In the genomic region with DNA sequence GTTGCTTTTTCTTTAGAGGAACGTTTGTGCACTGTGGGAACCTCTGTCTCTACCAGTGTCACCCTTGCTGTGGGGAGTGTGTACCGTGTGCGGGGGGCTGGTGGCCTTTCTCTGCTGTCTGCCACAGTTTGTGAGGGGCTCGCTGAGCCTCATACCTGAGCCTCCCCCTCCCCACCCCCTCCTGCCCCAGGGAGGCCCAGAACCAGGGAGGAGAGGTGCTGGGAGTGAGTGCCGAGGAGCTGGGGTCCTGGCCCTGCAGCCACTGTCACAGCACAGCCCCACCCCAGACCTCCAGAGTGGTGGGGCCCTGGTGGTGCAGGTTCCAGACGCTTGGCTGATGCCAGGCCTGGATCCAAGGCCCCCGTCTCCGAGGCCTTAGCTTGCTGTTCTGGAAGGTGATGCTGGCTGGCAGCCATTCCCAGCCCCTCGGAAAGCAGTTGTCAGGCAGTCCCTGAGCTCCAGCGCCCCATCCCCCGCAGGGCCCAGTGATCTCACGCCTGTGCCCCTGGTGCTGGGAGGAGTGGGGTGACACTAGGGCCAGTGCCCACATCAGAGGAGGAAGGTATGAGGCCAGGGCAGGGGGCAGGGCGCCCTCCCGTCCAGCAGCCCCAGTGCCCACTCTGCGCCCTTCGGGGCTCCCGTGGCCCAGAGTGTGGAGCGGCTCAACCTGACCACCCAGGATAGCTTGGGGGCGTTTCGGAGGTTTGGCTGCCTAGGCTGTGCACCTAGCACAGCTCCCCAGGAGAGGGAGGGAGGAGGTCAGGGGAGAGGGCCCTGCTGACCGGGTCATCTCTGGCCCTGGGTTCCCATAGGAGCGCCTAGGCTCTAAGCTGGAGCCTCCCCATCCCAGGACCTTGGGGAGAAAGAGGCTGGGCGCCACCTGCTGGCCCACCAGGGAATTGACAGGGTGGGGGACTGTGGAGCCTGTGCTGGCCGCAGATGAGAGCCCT, we compare ENCODE assay signal across 8 cellular contexts. TPM values are rescaled to one million over a fixed set of nuclear protein-coding genes. Genes with fewer than 3 reads are reported as not detected.
DNase-seq lines count a peak whose midpoint lies in the region; ATAC-seq, FAIRE-seq and TF ChIP-seq lines count a peak whose summit lies in the region.

No MANE protein-coding gene starts in this region.

- 82% methylated on average over 23 of the region's 24 CpGs for WGBS in liver
- 75 to 84% (median 80%) methylated on average over 7 to 23 of the region's 24 CpGs for WGBS in stomach, 5 donors

- intact Hi-C loops in breast epithelium (cut with DNase I; ENCODE audit: low total_unique reads): loop anchor here (10.0 kb wide), 1 partner anchor 401 kb away; a partner anchor contains a TSS
- intact Hi-C loops in stomach (cut with DNase I; ENCODE audit: low total_unique reads): loop anchor here (10.0 kb wide), 1 partner anchor 401 kb away; a partner anchor contains a TSS

- ATAC-seq in SK-N-SH treated with all-trans-retinoic acid at 6 μM for 48 hours (peak; percentile 90), HG02759 (IDR thresholded peaks at IDR 0.05; ENCODE audit: unreplicated experiment) (no peak), HG02981 (IDR thresholded peaks at IDR 0.05; ENCODE audit: unreplicated experiment) (no peak)

- H3K4me1 ChIP-seq in breast epithelium (no peaks in the 10 kb centered on the region), liver (ENCODE audit: control insufficient read depth in 4 of 4, insufficient read depth in 4 of 4, low read length in 3 of 4) (no peaks in the 10 kb centered on the region), stomach (peaks cover 0 to 7% (median 5%) of the 10 kb centered on the region in 4 donors)

- H3K9me3 ChIP-seq in breast epithelium (no peaks in the 10 kb centered on the region), liver (ENCODE audit: control insufficient read depth in 4 of 4, low read length in 3 of 4) (no peaks in the 10 kb centered on the region), stomach (no peaks in the 10 kb centered on the region)

- TF ChIP-seq POLR2A in breast epithelium (IDR thresholded peaks at IDR 0.05) (no peak), stomach (IDR thresholded peaks at IDR 0.05) (no peak)

- H3K4me3 ChIP-seq in breast epithelium (no peak overlapping the region), liver (ENCODE audit: low read depth in 1 of 3, low read length in 3 of 3) (no peak overlapping the region), stomach (no peak overlapping the region)

- peak; percentile 92 for FAIRE-seq in GM19239 (lab: Jason Lieb, UNC)

- in situ Hi-C loops in ACHN (cut with HindIII; ENCODE audit: low pct_ligation_motif_present, low pct_unique_long_range_greater_than_20kb, low sequenced_read_pairs): no loop called here

- H3K36me3 ChIP-seq in breast epithelium (no peaks in the 10 kb centered on the region), liver (ENCODE audit: control insufficient read depth in 4 of 4, insufficient read depth in 3 of 4, low read depth in 1 of 4, low read length in 3 of 4) (peaks cover 0 to 4% (median 0%) of the 10 kb centered on the region in 4 donors), stomach (peaks cover 0 to 10% (median 0%) of the 10 kb centered on the region in 4 donors)

- H3K9ac ChIP-seq in liver (ENCODE audit: low read depth in 1 of 2, low read length in 2 of 2): no peak overlapping the region

- peak; percentile 20 to 58 (median 54) for TF ChIP-seq CTCF in breast epithelium (IDR thresholded peaks at IDR 0.05)
- peak; percentile 23 for TF ChIP-seq CTCF in liver (IDR thresholded peaks at IDR 0.05; ENCODE audit: low read depth, low read length, missing input control)
- TF ChIP-seq CTCF in stomach (IDR thresholded peaks at IDR 0.05): peak in 4 of 7 experiments; percentile 35 to 83 (median 72)

- TF ChIP-seq RAD21 in liver (IDR thresholded peaks at IDR 0.05): peak; percentile 57 to 66

- DNase-seq in ACHN: peak; percentile 50
- no peak for DNase-seq in GM19239 (ENCODE audit: insufficient read length, low spot score)
- peak in 1 of 2 donors; percentile 45 for DNase-seq in breast epithelium (ENCODE audit: low spot score in 2 of 2)
- DNase-seq in stomach: peak; percentile 62

- H3K27ac ChIP-seq in breast epithelium (no peak overlapping the region), liver (ENCODE audit: low read depth in 1 of 2, low read length in 2 of 2) (no peak overlapping the region), stomach (no peak overlapping the region)

- H3K27me3 ChIP-seq in breast epithelium: no peaks in the 10 kb centered on the region
- H3K27me3 ChIP-seq in liver (ENCODE audit: control insufficient read depth in 4 of 4, insufficient read depth in 4 of 4, low read length in 3 of 4): no peaks in the 10 kb centered on the region
- H3K27me3 ChIP-seq in stomach: no peaks in the 10 kb centered on the region

- TF ChIP-seq EP300 in stomach (IDR thresholded peaks at IDR 0.05): no peak

TF ChIP-seq in SK-N-SH treated with all-trans-retinoic acid at 6 μM for 48 hours, 23 proteins besides CTCF, POLR2A, EP300 and RAD21 (continues in another document):
- TF ChIP-seq ZNF8 (CRISPR knock-in tag; IDR thresholded peaks at IDR 0.05) (no peak), TOX (CRISPR knock-in tag; IDR thresholded peaks at IDR 0.05; ENCODE audit: borderline replicate concordance) (no peak), BACH2 (CRISPR knock-in tag; IDR thresholded peaks at IDR 0.05; ENCODE audit: borderline replicate concordance) (no peak)
- TF ChIP-seq, protein P1, sequence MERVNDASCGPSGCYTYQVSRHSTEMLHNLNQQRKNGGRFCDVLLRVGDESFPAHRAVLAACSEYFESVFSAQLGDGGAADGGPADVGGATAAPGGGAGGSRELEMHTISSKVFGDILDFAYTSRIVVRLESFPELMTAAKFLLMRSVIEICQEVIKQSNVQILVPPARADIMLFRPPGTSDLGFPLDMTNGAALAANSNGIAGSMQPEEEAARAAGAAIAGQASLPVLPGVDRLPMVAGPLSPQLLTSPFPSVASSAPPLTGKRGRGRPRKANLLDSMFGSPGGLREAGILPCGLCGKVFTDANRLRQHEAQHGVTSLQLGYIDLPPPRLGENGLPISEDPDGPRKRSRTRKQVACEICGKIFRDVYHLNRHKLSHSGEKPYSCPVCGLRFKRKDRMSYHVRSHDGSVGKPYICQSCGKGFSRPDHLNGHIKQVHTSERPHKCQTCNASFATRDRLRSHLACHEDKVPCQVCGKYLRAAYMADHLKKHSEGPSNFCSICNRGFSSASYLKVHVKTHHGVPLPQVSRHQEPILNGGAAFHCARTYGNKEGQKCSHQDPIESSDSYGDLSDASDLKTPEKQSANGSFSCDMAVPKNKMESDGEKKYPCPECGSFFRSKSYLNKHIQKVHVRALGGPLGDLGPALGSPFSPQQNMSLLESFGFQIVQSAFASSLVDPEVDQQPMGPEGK (CRISPR knock-in tag; IDR thresholded peaks at IDR 0.05; ENCODE audit: borderline replicate concordance): no peak

TF ChIP-seq in liver, 16 proteins besides CTCF, POLR2A, EP300 and RAD21 (continues in another document):
- TF ChIP-seq JUND (IDR thresholded peaks at IDR 0.05) (no peak), HNF4G (IDR thresholded peaks at IDR 0.05) (no peak), RXRA (IDR thresholded peaks at IDR 0.05) (no peak), SP1 (IDR thresholded peaks at IDR 0.05) (no peak), FOXA1 (IDR thresholded peaks at IDR 0.05) (no peak), FOXA2 (IDR thresholded peaks at IDR 0.05) (no peak), GABPA (IDR thresholded peaks at IDR 0.05 in 1 of 2, conservative IDR thresholded peaks at IDR 0.05 in 1 of 2) (no peak), HNF4A (conservative IDR thresholded peaks at IDR 0.05) (no peak), NR2F2 (IDR thresholded peaks at IDR 0.05) (no peak)
- TF ChIP-seq, protein P2, sequence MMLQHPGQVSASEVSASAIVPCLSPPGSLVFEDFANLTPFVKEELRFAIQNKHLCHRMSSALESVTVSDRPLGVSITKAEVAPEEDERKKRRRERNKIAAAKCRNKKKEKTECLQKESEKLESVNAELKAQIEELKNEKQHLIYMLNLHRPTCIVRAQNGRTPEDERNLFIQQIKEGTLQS (IDR thresholded peaks at IDR 0.05): no peak
- TF ChIP-seq, protein P3, sequence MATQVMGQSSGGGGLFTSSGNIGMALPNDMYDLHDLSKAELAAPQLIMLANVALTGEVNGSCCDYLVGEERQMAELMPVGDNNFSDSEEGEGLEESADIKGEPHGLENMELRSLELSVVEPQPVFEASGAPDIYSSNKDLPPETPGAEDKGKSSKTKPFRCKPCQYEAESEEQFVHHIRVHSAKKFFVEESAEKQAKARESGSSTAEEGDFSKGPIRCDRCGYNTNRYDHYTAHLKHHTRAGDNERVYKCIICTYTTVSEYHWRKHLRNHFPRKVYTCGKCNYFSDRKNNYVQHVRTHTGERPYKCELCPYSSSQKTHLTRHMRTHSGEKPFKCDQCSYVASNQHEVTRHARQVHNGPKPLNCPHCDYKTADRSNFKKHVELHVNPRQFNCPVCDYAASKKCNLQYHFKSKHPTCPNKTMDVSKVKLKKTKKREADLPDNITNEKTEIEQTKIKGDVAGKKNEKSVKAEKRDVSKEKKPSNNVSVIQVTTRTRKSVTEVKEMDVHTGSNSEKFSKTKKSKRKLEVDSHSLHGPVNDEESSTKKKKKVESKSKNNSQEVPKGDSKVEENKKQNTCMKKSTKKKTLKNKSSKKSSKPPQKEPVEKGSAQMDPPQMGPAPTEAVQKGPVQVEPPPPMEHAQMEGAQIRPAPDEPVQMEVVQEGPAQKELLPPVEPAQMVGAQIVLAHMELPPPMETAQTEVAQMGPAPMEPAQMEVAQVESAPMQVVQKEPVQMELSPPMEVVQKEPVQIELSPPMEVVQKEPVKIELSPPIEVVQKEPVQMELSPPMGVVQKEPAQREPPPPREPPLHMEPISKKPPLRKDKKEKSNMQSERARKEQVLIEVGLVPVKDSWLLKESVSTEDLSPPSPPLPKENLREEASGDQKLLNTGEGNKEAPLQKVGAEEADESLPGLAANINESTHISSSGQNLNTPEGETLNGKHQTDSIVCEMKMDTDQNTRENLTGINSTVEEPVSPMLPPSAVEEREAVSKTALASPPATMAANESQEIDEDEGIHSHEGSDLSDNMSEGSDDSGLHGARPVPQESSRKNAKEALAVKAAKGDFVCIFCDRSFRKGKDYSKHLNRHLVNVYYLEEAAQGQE (IDR thresholded peaks at IDR 0.05): no peak

RNA-seq across cellular contexts. Expression of a gene that starts 53.0 kb away (rescaled TPM):
- total RNA-seq in breast epithelium: not detected
- not detected for total RNA-seq in liver
- not detected for polyA plus RNA-seq in liver
- not detected for total RNA-seq in stomach
- polyA plus RNA-seq in stomach: not detected
